In the genomic region with DNA sequence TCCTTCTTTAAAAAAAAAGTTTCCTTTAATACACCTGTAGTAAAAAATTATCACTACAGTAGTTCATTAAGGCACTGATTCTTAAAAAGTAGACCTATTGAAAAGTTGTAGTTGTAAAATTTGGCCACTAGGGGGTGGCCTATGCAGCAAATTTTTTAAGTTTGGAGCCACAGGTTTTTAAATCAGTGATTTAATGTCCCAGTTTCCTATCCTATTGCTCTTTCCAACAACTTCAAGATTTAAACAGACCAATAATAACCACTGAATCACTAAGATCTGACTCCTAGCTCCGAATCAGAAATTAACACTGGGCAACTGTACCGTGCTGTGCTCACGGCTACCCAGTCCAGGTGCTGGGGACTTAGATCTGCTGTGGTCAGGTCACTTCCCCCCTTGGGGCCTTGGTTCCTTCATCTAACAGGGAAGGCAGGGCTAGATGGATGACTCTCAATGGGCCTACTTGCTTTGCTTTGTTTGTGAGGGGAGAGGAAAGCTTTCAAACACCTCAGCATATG, we compare ENCODE assay signal across 9 cellular contexts.
DNase-seq lines count a peak whose midpoint lies in the region; ATAC-seq, FAIRE-seq and TF ChIP-seq lines count a peak whose summit lies in the region.
"Had no signal": no experiment of that assay in that cellular context is flagged by ENCODE, and none has a peak within 500 bp of the region (broad histone marks: within the 10 kb centered on the region; RNA-seq: fewer than 3 reads in every experiment).

No MANE protein-coding gene starts in this region.

- no peak overlapping the region for H3K4me3 Mint-ChIP-seq in stimulated activated naive B cell treated with anti-CD40 and anti-IgM and Interleukin-4, amounts not matched to agents 10 μg/mL and 1 μg/mL and 100 μg/mL, for 72 hours
- H3K4me3 Mint-ChIP-seq: T-helper 1 cell treated with Interleukin-12 subunit alpha and Interleukin-12 subunit beta and Interleukin-4 antibody, amounts not matched to agents 30 μg/mL and 1 μg/mL, for 36 hours had no signal

- peak; percentile 84 to 95 for ATAC-seq in stimulated activated naive B cell treated with anti-CD40 and anti-IgM and Interleukin-4, amounts not matched to agents 10 μg/mL and 1 μg/mL and 100 μg/mL, for 72 hours (replicated peaks)
- ATAC-seq in GM19328 (IDR thresholded peaks at IDR 0.05; ENCODE audit: unreplicated experiment): no peak
- no peak for ATAC-seq in HG03439 (IDR thresholded peaks at IDR 0.05; ENCODE audit: unreplicated experiment)

- peak; percentile 3 for DNase-seq in GM18507 (ENCODE audit: extremely low spot score, insufficient read length, low read depth)
- DNase-seq in NCI-H2107 (lab: John Stamatoyannopoulos, UW): peak; percentile 28
- DNase-seq in astrocyte of the hippocampus (ENCODE audit: low read depth, low spot score): peak; percentile 75
- peak; percentile 72 for DNase-seq in iPS-NIHi11 (ENCODE audit: low spot score)
- DNase-seq in stimulated activated naive B cell treated with anti-CD40 and anti-IgM and Interleukin-4, amounts not matched to agents 10 μg/mL and 1 μg/mL and 100 μg/mL, for 72 hours: peak; percentile 13

- peak overlapping the region; percentile 75 for H3K27ac ChIP-seq in C4-2B

- TF ChIP-seq CTCF in C4-2B (conservative IDR thresholded peaks at IDR 0.05): peak; percentile 84

- H3K36me3 Mint-ChIP-seq in stimulated activated naive B cell treated with anti-CD40 and anti-IgM and Interleukin-4, amounts not matched to agents 10 μg/mL and 1 μg/mL and 100 μg/mL, for 72 hours: peaks cover 24 to 33% of the 10 kb centered on the region in 2 donors

- H3K27me3 Mint-ChIP-seq in stimulated activated naive B cell treated with anti-CD40 and anti-IgM and Interleukin-4, amounts not matched to agents 10 μg/mL and 1 μg/mL and 100 μg/mL, for 72 hours: no peaks in the 10 kb centered on the region

- peak; percentile 75 for FAIRE-seq in GM18507 (lab: Jason Lieb, UNC)

- H3K27ac Mint-ChIP-seq in stimulated activated naive B cell treated with anti-CD40 and anti-IgM and Interleukin-4, amounts not matched to agents 10 μg/mL and 1 μg/mL and 100 μg/mL, for 72 hours: no peak overlapping the region
- H3K27ac Mint-ChIP-seq: T-helper 1 cell treated with Interleukin-12 subunit alpha and Interleukin-12 subunit beta and Interleukin-4 antibody, amounts not matched to agents 30 μg/mL and 1 μg/mL, for 36 hours had no signal

- H3K9me3 Mint-ChIP-seq in stimulated activated naive B cell treated with anti-CD40 and anti-IgM and Interleukin-4, amounts not matched to agents 10 μg/mL and 1 μg/mL and 100 μg/mL, for 72 hours: no peaks in the 10 kb centered on the region
- H3K9me3 Mint-ChIP-seq: T-helper 1 cell treated with Interleukin-12 subunit alpha and Interleukin-12 subunit beta and Interleukin-4 antibody, amounts not matched to agents 30 μg/mL and 1 μg/mL, for 36 hours had no signal

- peaks cover 4 to 8% of the 10 kb centered on the region in 2 donors for H3K4me1 Mint-ChIP-seq in stimulated activated naive B cell treated with anti-CD40 and anti-IgM and Interleukin-4, amounts not matched to agents 10 μg/mL and 1 μg/mL and 100 μg/mL, for 72 hours

Comparison
In these comparisons a context has a peak if more than half of its experiments do, and no peak if none do; other contexts are left out.
1. DNase-seq: peak in every context shown above with its lines; median percentile 75 in astrocyte of the hippocampus; 72 in iPS-NIHi11; 28 in NCI-H2107; 13 in stimulated activated naive B cell treated with anti-CD40 and anti-IgM and Interleukin-4, amounts not matched to agents 10 μg/mL and 1 μg/mL and 100 μg/mL, for 72 hours; 3 in GM18507.
2. ATAC-seq: peak in stimulated activated naive B cell treated with anti-CD40 and anti-IgM and Interleukin-4, amounts not matched to agents 10 μg/mL and 1 μg/mL and 100 μg/mL, for 72 hours (2 of 2); none in GM19328 (single experiment) and HG03439 (single experiment).